Comparison of ENCODE assay signal across 12 cellular contexts in genomic region chr9:96859461-96860198, GRCh38.
DNase-seq lines count a peak whose midpoint lies in the region; ATAC-seq lines count a peak whose summit lies in the region.
"Had no signal": no experiment of that assay in that cellular context is flagged by ENCODE, and none has a peak within 500 bp of the region (broad histone marks: within the 10 kb centered on the region; RNA-seq: fewer than 3 reads in every experiment).

No MANE protein-coding gene starts in this region.

- H3K4me1 Mint-ChIP-seq in central memory CD8-positive, alpha-beta T cell, result no peaks in the 10 kb centered on the region

- H3K9me3 Mint-ChIP-seq in central memory CD8-positive, alpha-beta T cell, result no peaks in the 10 kb centered on the region
- H3K9me3 Mint-ChIP-seq: CD4-positive, alpha-beta T cell had no signal

- no peak for ATAC-seq in central memory CD8-positive, alpha-beta T cell (replicated peaks; ENCODE audit: extremely low read depth, poor library complexity, severe bottlenecking)
- ATAC-seq in GM19035 (IDR thresholded peaks at IDR 0.05; ENCODE audit: unreplicated experiment) (no peak), GM18909 (IDR thresholded peaks at IDR 0.05; ENCODE audit: poor library complexity, unreplicated experiment) (no peak)
- ATAC-seq: HCT116 had no signal

- peaks cover 2% of the 10 kb centered on the region for H3K36me3 Mint-ChIP-seq in central memory CD8-positive, alpha-beta T cell (ENCODE audit: insufficient read depth)

- no peak overlapping the region for H3K4me3 Mint-ChIP-seq in central memory CD8-positive, alpha-beta T cell
- H3K4me3 Mint-ChIP-seq: CD4-positive, alpha-beta T cell had no signal

- H3K27me3 Mint-ChIP-seq in central memory CD8-positive, alpha-beta T cell, result no peaks in the 10 kb centered on the region
- H3K27me3 Mint-ChIP-seq: CD4-positive, alpha-beta T cell had no signal

- DNase-seq in EL (peak; percentile 95), RKO (ENCODE audit: low spot score) (peak; percentile 67), kidney tubule cell (ENCODE audit: low spot score) (peak; percentile 82), SW 1271 (lab: John Stamatoyannopoulos, UW) (no peak), DMS79 (lab: John Stamatoyannopoulos, UW) (no peak)
- DNase-seq in central memory CD8-positive, alpha-beta T cell (ENCODE audit: low spot score in 2 of 2), result no peak
- DNase-seq: adrenal gland; CD4-positive, alpha-beta T cell; NCI-H748 treated with DMSO at 0.1 percent for 48 hours had no signal

- peak overlapping the region; percentile 54 for H3K27ac Mint-ChIP-seq in central memory CD8-positive, alpha-beta T cell (ENCODE audit: low read depth)
- H3K27ac Mint-ChIP-seq: CD4-positive, alpha-beta T cell had no signal

Comparison
In these comparisons a context has a peak if more than half of its experiments do, and no peak if none do; other contexts are left out.
1. DNase-seq: peak in EL (single experiment), RKO (single experiment) and kidney tubule cell (single experiment); none in central memory CD8-positive, alpha-beta T cell (0 of 2), SW 1271 (0 of 2) and DMS79 (single experiment).